ENCODE assay signal across 16 cellular contexts in the genomic region with DNA sequence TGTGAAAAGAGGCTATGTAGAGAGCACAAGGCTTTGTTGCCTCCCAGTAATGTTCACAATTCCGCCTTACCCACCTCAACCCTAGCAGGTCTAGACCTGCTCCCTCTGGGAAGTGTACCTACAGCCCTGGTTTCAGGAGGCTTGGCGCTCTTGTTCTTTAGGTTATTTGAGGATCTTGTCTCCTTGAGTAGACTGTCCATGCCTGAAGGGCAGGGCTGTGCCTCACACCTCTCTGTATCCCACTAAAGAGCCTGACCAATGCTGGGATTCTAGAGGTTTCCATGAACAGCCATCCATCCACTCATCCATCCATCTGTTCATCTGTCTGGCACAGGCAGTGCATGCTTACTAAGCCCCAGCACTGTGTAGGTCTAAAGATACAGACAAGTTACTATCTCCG. TPM values are rescaled to one million over a fixed set of nuclear protein-coding genes. Genes with fewer than 3 reads are reported as not detected.
DNase-seq lines count a peak whose midpoint lies in the region; ATAC-seq and TF ChIP-seq lines count a peak whose summit lies in the region.
"Had no signal": no experiment of that assay in that cellular context is flagged by ENCODE, and none has a peak within 500 bp of the region (broad histone marks: within the 10 kb centered on the region; RNA-seq: fewer than 3 reads in every experiment).

No MANE protein-coding gene starts in this region.

- ATAC-seq in PC-3 = no peak
- no peak for ATAC-seq in activated naive CD8-positive, alpha-beta T cell treated with anti-CD3 and anti-CD28 coated beads, Interleukin-2, amount 50 U/mL, for 24 hours

- peaks cover 34% of the 10 kb centered on the region for H3K4me1 ChIP-seq in ACC112 (ENCODE audit: control insufficient read depth, insufficient read depth, low read length, unreplicated experiment)
- H3K4me1 ChIP-seq in PC-3 (ENCODE audit: insufficient read depth, low read length) = peaks cover 19% of the 10 kb centered on the region
- H3K4me1 ChIP-seq in esophagus squamous epithelium = peaks cover 31 to 95% (median 55%) of the 10 kb centered on the region in 3 donors
- H3K4me1 ChIP-seq in rectal smooth muscle tissue (ENCODE audit: control insufficient read depth, insufficient read depth, low read length) = no peaks in the 10 kb centered on the region
- H3K4me1 ChIP-seq in CD8-positive, alpha-beta memory T cell (ENCODE audit: insufficient read depth, low read length) = no peaks in the 10 kb centered on the region
- H3K4me1 ChIP-seq in Caco-2 = no peaks in the 10 kb centered on the region

- no peaks in the 10 kb centered on the region for H3K9me3 Mint-ChIP-seq in activated naive CD8-positive, alpha-beta T cell treated with anti-CD3 and anti-CD28 coated beads, Interleukin-2, amount 50 U/mL, for 24 hours
- no peaks in the 10 kb centered on the region for H3K9me3 Mint-ChIP-seq in CD8-positive, alpha-beta memory T cell
- peaks cover 13% of the 10 kb centered on the region for H3K9me3 Mint-ChIP-seq in Caco-2 (ENCODE audit: unreplicated experiment)
- H3K9me3 Mint-ChIP-seq: activated CD4-positive, alpha-beta T cell treated with anti-CD3 and anti-CD28 coated beads, Interleukin-2, amount 10 ng/mL, durations not matched to agents 24 days and 14 days had no signal

- BruUV-seq in PC-3 (replicated peaks; lab: Mats Ljungman, UMichigan) (no TSS peak), Caco-2 (replicated peaks; lab: Mats Ljungman, UMichigan) (no TSS peak)

- WGBS in esophagus squamous epithelium, 2 donors = 56 to 74% methylated on average over 3 of the region's 3 CpGs

- H3K27ac ChIP-seq in ACC112 (ENCODE audit: low read depth, low read length) (peak overlapping the region; percentile 47; the same call in 1 of the 2 replicates), PC-3 (ENCODE audit: low read length) (no peak overlapping the region), esophagus squamous epithelium (peak overlapping the region; percentile 79 to 95 (median 88)), rectal smooth muscle tissue (ENCODE audit: low read depth, low read length) (no peak overlapping the region)
- H3K27ac ChIP-seq in CD8-positive, alpha-beta memory T cell (ENCODE audit: low read depth, low read length) = no peak overlapping the region
- H3K27ac ChIP-seq: PC-9, right lobe of liver had no signal

- H2AFZ ChIP-seq in ACC112 (ENCODE audit: low read length, unreplicated experiment) (no peak overlapping the region), PC-3 (ENCODE audit: low read length) (no peak overlapping the region)
- H2AFZ ChIP-seq: PC-9 had no signal

- TF ChIP-seq POLR2A in esophagus squamous epithelium (IDR thresholded peaks at IDR 0.05) = no peak

- H3K79me2 ChIP-seq in ACC112 (ENCODE audit: control insufficient read depth, insufficient read depth, low read length, unreplicated experiment) (no peaks in the 10 kb centered on the region), PC-3 (ENCODE audit: low read length) (no peaks in the 10 kb centered on the region)

- no peak overlapping the region for H3K27ac Mint-ChIP-seq in activated naive CD8-positive, alpha-beta T cell treated with anti-CD3 and anti-CD28 coated beads, Interleukin-2, amount 50 U/mL, for 24 hours
- H3K27ac Mint-ChIP-seq in CD8-positive, alpha-beta memory T cell = no peak overlapping the region
- no peak overlapping the region for H3K27ac Mint-ChIP-seq in Caco-2 (ENCODE audit: unreplicated experiment)
- H3K27ac Mint-ChIP-seq: activated CD4-positive, alpha-beta T cell treated with anti-CD3 and anti-CD28 coated beads, Interleukin-2, amount 10 ng/mL, durations not matched to agents 24 days and 14 days had no signal

- TF ChIP-seq CTCF in PC-3 (conservative IDR thresholded peaks at IDR 0.05; ENCODE audit: low read depth, low read length) (no peak), esophagus squamous epithelium (IDR thresholded peaks at IDR 0.05) (no peak), Caco-2 (IDR thresholded peaks at IDR 0.05; ENCODE audit: insufficient read depth in 1 of 2, low read depth in 1 of 2, low read length in 1 of 2, severe bottlenecking in 1 of 2, unreplicated experiment in 1 of 2) (no peak)

- H3K4me2 ChIP-seq in PC-3 (ENCODE audit: low read length) = 0 out of 2 replicates have a peak overlapping the region, but pooled peaks have one; percentile 48

- peaks cover 12% of the 10 kb centered on the region for H3K27me3 Mint-ChIP-seq in activated naive CD8-positive, alpha-beta T cell treated with anti-CD3 and anti-CD28 coated beads, Interleukin-2, amount 50 U/mL, for 24 hours
- H3K27me3 Mint-ChIP-seq in CD8-positive, alpha-beta memory T cell = peaks cover 9 to 22% of the 10 kb centered on the region in 2 donors
- peaks cover 3% of the 10 kb centered on the region for H3K27me3 Mint-ChIP-seq in Caco-2 (ENCODE audit: insufficient read depth, unreplicated experiment)

- peak overlapping the region; percentile 75 for H3K4me3 ChIP-seq in ACC112 (ENCODE audit: low read depth, low read length)
- H3K4me3 ChIP-seq in PC-3 (ENCODE audit: low read length) = no peak overlapping the region
- H3K4me3 ChIP-seq in esophagus squamous epithelium = peak overlapping the region; percentile 34 to 63 (median 47)
- peak overlapping the region; percentile 31 for H3K4me3 ChIP-seq in rectal smooth muscle tissue (ENCODE audit: low read length)
- no peak overlapping the region for H3K4me3 ChIP-seq in CD8-positive, alpha-beta memory T cell (ENCODE audit: low read length)
- H3K4me3 ChIP-seq in Caco-2 (ENCODE audit: low read depth, low read length) = no peak overlapping the region
- H3K4me3 ChIP-seq: PC-9 had no signal

- intact Hi-C loops in PC-3 (cut with micrococcal nuclease) (no loop called here), esophagus squamous epithelium (cut with DNase I) (no loop called here), Caco-2 (cut with micrococcal nuclease; ENCODE audit: unreplicated experiment) (no loop called here)

- CTCF ChIA-PET in PC-3 (lab: Charles Lee) = interaction anchor here (1.3 kb wide), 1 partner anchor 25 kb away, joined by 9 read pairs; no protein-coding TSS in a partner anchor
- CTCF ChIA-PET in CD8-positive, alpha-beta memory T cell (lab: Charles Lee) = interaction anchor here (1.4 kb wide), 1 partner anchor 17 kb away, joined by 3 read pairs; no protein-coding TSS in a partner anchor
- CTCF ChIA-PET in Caco-2 (lab: Charles Lee) = interaction anchor here (0.6 to 1.3 kb wide), 2 partner anchors 25 to 104 kb away, joined by 3 to 6 read pairs; no protein-coding TSS in a partner anchor

- no peak for DNase-seq in PC-3
- DNase-seq in esophagus squamous epithelium (lab: John Stamatoyannopoulos, UW) = no peak
- DNase-seq in activated naive CD8-positive, alpha-beta T cell treated with anti-CD3 and anti-CD28 coated beads, Interleukin-2, amount 50 U/mL, for 24 hours = no peak
- DNase-seq in CD8-positive, alpha-beta memory T cell = no peak
- DNase-seq in Caco-2 = no peak
- no peak for DNase-seq in superior temporal gyrus (ENCODE audit: extremely low spot score)
- DNase-seq: activated CD4-positive, alpha-beta T cell treated with anti-CD3 and anti-CD28 coated beads, Interleukin-2, amount 10 ng/mL, durations not matched to agents 24 days and 14 days; NCI-H2227 treated with DMSO at 0.1 percent for 48 hours; right lobe of liver; T-helper 1 cell had no signal

- H3K9me3 ChIP-seq in PC-3 (ENCODE audit: low read length) (no peaks in the 10 kb centered on the region), esophagus squamous epithelium (no peaks in the 10 kb centered on the region), Caco-2 (no peaks in the 10 kb centered on the region)
- H3K9me3 ChIP-seq in CD8-positive, alpha-beta memory T cell (ENCODE audit: low read length) = no peaks in the 10 kb centered on the region
- H3K9me3 ChIP-seq: right lobe of liver had no signal

- no peak overlapping the region for H3K9ac ChIP-seq in PC-3 (ENCODE audit: low read length)
- H3K9ac ChIP-seq in rectal smooth muscle tissue (ENCODE audit: low read length) = no peak overlapping the region

- no peak overlapping the region for H3K4me3 Mint-ChIP-seq in activated naive CD8-positive, alpha-beta T cell treated with anti-CD3 and anti-CD28 coated beads, Interleukin-2, amount 50 U/mL, for 24 hours
- no peak overlapping the region for H3K4me3 Mint-ChIP-seq in CD8-positive, alpha-beta memory T cell
- no peak overlapping the region for H3K4me3 Mint-ChIP-seq in Caco-2 (ENCODE audit: unreplicated experiment)
- H3K4me3 Mint-ChIP-seq: activated CD4-positive, alpha-beta T cell treated with anti-CD3 and anti-CD28 coated beads, Interleukin-2, amount 10 ng/mL, durations not matched to agents 24 days and 14 days had no signal

- H3K36me3 Mint-ChIP-seq in activated naive CD8-positive, alpha-beta T cell treated with anti-CD3 and anti-CD28 coated beads, Interleukin-2, amount 50 U/mL, for 24 hours (ENCODE audit: low read depth) = no peaks in the 10 kb centered on the region
- no peaks in the 10 kb centered on the region for H3K36me3 Mint-ChIP-seq in CD8-positive, alpha-beta memory T cell
- H3K36me3 Mint-ChIP-seq in Caco-2 (ENCODE audit: insufficient read depth, unreplicated experiment) = no peaks in the 10 kb centered on the region

- no peaks in the 10 kb centered on the region for H4K20me1 ChIP-seq in PC-3 (ENCODE audit: low read length)

- H3K36me3 ChIP-seq in ACC112 (ENCODE audit: insufficient read depth, low read length) (peaks cover 8% of the 10 kb centered on the region; the same call in 1 of the 2 replicates), PC-3 (ENCODE audit: low read depth, low read length) (no peaks in the 10 kb centered on the region), esophagus squamous epithelium (no peaks in the 10 kb centered on the region), rectal smooth muscle tissue (ENCODE audit: control insufficient read depth, insufficient read depth, low read length) (no peaks in the 10 kb centered on the region), Caco-2 (ENCODE audit: control insufficient read depth, insufficient read depth, low read length) (no peaks in the 10 kb centered on the region)
- H3K36me3 ChIP-seq in CD8-positive, alpha-beta memory T cell (ENCODE audit: insufficient read depth, low read length) = no peaks in the 10 kb centered on the region
- H3K36me3 ChIP-seq: brain microvascular endothelial cell, right lobe of liver had no signal

- no peaks in the 10 kb centered on the region for H3K27me3 ChIP-seq in ACC112 (ENCODE audit: insufficient read depth, low read length)
- H3K27me3 ChIP-seq in PC-3 (ENCODE audit: low read length) = peaks cover 6% of the 10 kb centered on the region
- H3K27me3 ChIP-seq in esophagus squamous epithelium = no peaks in the 10 kb centered on the region
- no peaks in the 10 kb centered on the region for H3K27me3 ChIP-seq in rectal smooth muscle tissue (ENCODE audit: control insufficient read depth, insufficient read depth, low read length)
- no peaks in the 10 kb centered on the region for H3K27me3 ChIP-seq in CD8-positive, alpha-beta memory T cell (ENCODE audit: insufficient read depth, low read length, poor library complexity, severe bottlenecking)
- H3K27me3 ChIP-seq in Caco-2 (replicated peaks; ENCODE audit: control insufficient read depth, insufficient read depth, low read length) = no peaks in the 10 kb centered on the region
- H3K27me3 ChIP-seq: brain microvascular endothelial cell, right lobe of liver had no signal

- H3F3A ChIP-seq in PC-3 (ENCODE audit: low read length, unreplicated experiment) = no peaks in the 10 kb centered on the region

- POLR2A ChIA-PET in PC-3 (lab: Charles Lee; ENCODE audit: unreplicated experiment) (no interaction called here), Caco-2 (lab: Charles Lee) (no interaction called here)
- POLR2A ChIA-PET in CD8-positive, alpha-beta memory T cell (lab: Charles Lee) = no interaction called here

- H3K4me1 Mint-ChIP-seq in activated naive CD8-positive, alpha-beta T cell treated with anti-CD3 and anti-CD28 coated beads, Interleukin-2, amount 50 U/mL, for 24 hours = peaks cover 38% of the 10 kb centered on the region
- no peaks in the 10 kb centered on the region for H3K4me1 Mint-ChIP-seq in CD8-positive, alpha-beta memory T cell
- peaks cover 4% of the 10 kb centered on the region for H3K4me1 Mint-ChIP-seq in Caco-2 (ENCODE audit: low read depth, unreplicated experiment)

- no peaks in the 10 kb centered on the region for H3K9me2 ChIP-seq in PC-3 (replicated peaks; ENCODE audit: low read length)

RNA-seq across cellular contexts. Expression of a gene that starts 1.0 kb away (rescaled TPM):
- total RNA-seq in PC-3 (2014; rRNA removed) = not detected in 2 replicates
- 10 to 100 TPM; 15.8 to 24.2 (median 21.4) TPM for total RNA-seq in esophagus squamous epithelium
- under 1 TPM; 0.29 to 0.48 TPM for total RNA-seq in CD8-positive, alpha-beta memory T cell
- polyA plus RNA-seq in CD8-positive, alpha-beta memory T cell = not detected
- total RNA-seq in Caco-2 (2022) = not detected in 2 replicates
- total RNA-seq: activated CD4-positive, alpha-beta T cell treated with anti-CD3 and anti-CD28 coated beads, Interleukin-2, amount 10 ng/mL, durations not matched to agents 24 days and 14 days; epithelial cell of proximal tubule; PC-9 had no signal

RNA-seq across cellular contexts. Expression of a gene that starts 21.5 kb away (rescaled TPM):
- total RNA-seq in PC-3 (2014; rRNA removed) (0.51 TPM in 1 of 2 replicates, not detected in the other), esophagus squamous epithelium (under 1 TPM in 3 of 4 donors, not detected in 1; 0.32 to 0.48 (median 0.38) TPM), Caco-2 (2022) (0.23 and 0.48 TPM in 2 replicates)
- not detected for total RNA-seq in CD8-positive, alpha-beta memory T cell
- polyA plus RNA-seq in CD8-positive, alpha-beta memory T cell = not detected
- total RNA-seq: activated CD4-positive, alpha-beta T cell treated with anti-CD3 and anti-CD28 coated beads, Interleukin-2, amount 10 ng/mL, durations not matched to agents 24 days and 14 days; Daoy; epithelial cell of proximal tubule had no signal

RNA-seq across cellular contexts. Expression of a gene that starts 50.8 kb away (rescaled TPM):
- not detected in 2 replicates for total RNA-seq in PC-3 (2014; rRNA removed)
- total RNA-seq in esophagus squamous epithelium = 10 to 100 TPM in 1 of 4 donors, 1 to 10 TPM in 1, under 1 TPM in 1, not detected in 1; 0.72 to 21.9 (median 4.5) TPM
- total RNA-seq in CD8-positive, alpha-beta memory T cell = not detected
- polyA plus RNA-seq in CD8-positive, alpha-beta memory T cell = not detected
- not detected in 2 replicates for total RNA-seq in Caco-2 (2022)
- total RNA-seq: activated CD4-positive, alpha-beta T cell treated with anti-CD3 and anti-CD28 coated beads, Interleukin-2, amount 10 ng/mL, durations not matched to agents 24 days and 14 days; Daoy; PC-9 had no signal

RNA-seq across cellular contexts. Expression of a gene that starts 58.9 kb away (rescaled TPM):
- total RNA-seq in PC-3 (2014; rRNA removed) (not detected in 2 replicates), esophagus squamous epithelium (10 to 100 TPM in 1 of 4 donors, under 1 TPM in 3; 0.19 to 22.8 (median 0.38) TPM), Caco-2 (2022) (0.30 TPM in 1 of 2 replicates, not detected in the other)
- not detected for total RNA-seq in CD8-positive, alpha-beta memory T cell
- not detected for polyA plus RNA-seq in CD8-positive, alpha-beta memory T cell
- total RNA-seq: activated CD4-positive, alpha-beta T cell treated with anti-CD3 and anti-CD28 coated beads, Interleukin-2, amount 10 ng/mL, durations not matched to agents 24 days and 14 days; Daoy; epithelial cell of proximal tubule had no signal

Comparison
In these comparisons a context has a peak if more than half of its experiments do, and no peak if none do; other contexts are left out.
1. H3K27ac ChIP-seq: peak in ACC112 (single experiment) and esophagus squamous epithelium (4 of 4); none in PC-3 (single experiment), rectal smooth muscle tissue (single experiment) and CD8-positive, alpha-beta memory T cell (single experiment).
2. H3K4me3 ChIP-seq: peak in ACC112 (single experiment), esophagus squamous epithelium (4 of 4) and rectal smooth muscle tissue (single experiment); none in PC-3 (single experiment), CD8-positive, alpha-beta memory T cell (single experiment) and Caco-2 (single experiment).
3. RNA of a gene that starts 1.0 kb away (total RNA-seq): 15.8 to 24.2 TPM in esophagus squamous epithelium; 0.29 to 0.48 TPM in CD8-positive, alpha-beta memory T cell, not detected in Caco-2 and not detected in PC-3; every median in the first group is over 10 times any median in the second.